Comparison of ENCODE assay signal across 6 cellular contexts in genomic region chr7:118720632-118721031, GRCh38.
"Had no signal": no experiment of that assay in that cellular context is flagged by ENCODE, and none has a peak within 500 bp of the region (broad histone marks: within the 10 kb centered on the region; RNA-seq: fewer than 3 reads in every experiment).

No MANE protein-coding gene starts in this region.

- DNase-seq: IMR-90, KBM-7, KG1 had no signal

- H3K4me3 ChIP-seq: K562 had no signal

- ATAC-seq: HepG2, K562 had no signal

- H3K27ac ChIP-seq: HL-60 had no signal
